ENCODE assay signal across 34 cellular contexts in genomic region chr6:15272562-15272961, GRCh38.
"Had no signal": no experiment of that assay in that cellular context is flagged by ENCODE, and none has a peak within 500 bp of the region (broad histone marks: within the 10 kb centered on the region; RNA-seq: fewer than 3 reads in every experiment).

No MANE protein-coding gene starts in this region.

- ATAC-seq: activated CD4-positive, CD25-positive, alpha-beta regulatory T cell treated with anti-CD3 and anti-CD28 coated beads, Interleukin-2, amount 50 U/mL, for 24 hours; activated CD8-positive, alpha-beta memory T cell treated with anti-CD3 and anti-CD28 coated beads, Interleukin-2, amount 10 ng/mL, durations not matched to agents 7 days and 5 days; activated CD8-positive, alpha-beta T cell treated with anti-CD3 and anti-CD28 coated beads for 36 hours; activated naive CD8-positive, alpha-beta T cell treated with anti-CD3 and anti-CD28 coated beads, Interleukin-2, amount 50 U/mL, for 24 hours; body of pancreas; gastroesophageal sphincter; T-cell had no signal

- H3K4me3 ChIP-seq: adrenal gland, body of pancreas, esophagus squamous epithelium, gastroesophageal sphincter had no signal

- H3K27ac ChIP-seq: adrenal gland, body of pancreas, epithelial cell of prostate, esophagus squamous epithelium, gastroesophageal sphincter, WERI-Rb-1 had no signal

- DNase-seq: activated B cell treated with CpG ODN at 0.5 μM for 24 hours; activated CD4-positive, alpha-beta T cell treated with anti-CD3 and anti-CD28 coated beads for 48 hours; activated CD4-positive, alpha-beta T cell treated with anti-CD3 and anti-CD28 coated beads, Interleukin-2, amount 50 U/mL, for 1 hour; activated CD4-positive, alpha-beta T cell treated with anti-CD3 and anti-CD28 coated beads, Interleukin-2, amount 50 U/mL, for 48 hours; activated CD8-positive, alpha-beta memory T cell treated with anti-CD3 and anti-CD28 coated beads, Interleukin-2, amount 10 ng/mL, durations not matched to agents 7 days and 5 days; activated CD8-positive, alpha-beta memory T cell treated with anti-CD3 and anti-CD28 coated beads, Interleukin-2, amount 50 U/mL, for 4 hours; activated CD8-positive, alpha-beta T cell treated with anti-CD3 and anti-CD28 coated beads for 36 hours; activated effector memory CD4-positive, alpha-beta T cell treated with anti-CD3 and anti-CD28 coated beads, Interleukin-2, amount 50 U/mL, for 16 hours; activated naive CD4-positive, alpha-beta T cell treated with anti-CD3 and anti-CD28 coated beads for 36 hours; activated naive CD8-positive, alpha-beta T cell treated with anti-CD3 and anti-CD28 coated beads for 36 hours; activated naive CD8-positive, alpha-beta T cell treated with anti-CD3 and anti-CD28 coated beads, Interleukin-2, amount 50 U/mL, for 24 hours; activated T-cell treated with anti-CD3 and anti-CD28 coated beads, Interleukin-2, amount 50 U/mL, for 1 hour; activated T-cell treated with anti-CD3 and anti-CD28 coated beads, Interleukin-2, amount 50 U/mL, for 48 hours; adrenal gland; amygdala; aorta; body of pancreas; caudate nucleus; cortex of kidney; dermis blood vessel endothelial cell; effector CD4-positive, alpha-beta T cell; esophagus squamous epithelium; foreskin melanocyte; T-cell; T1000; WERI-Rb-1 had no signal

- H3K27me3 Mint-ChIP-seq: activated B cell treated with CpG ODN at 0.5 μM for 24 hours; activated CD8-positive, alpha-beta memory T cell treated with anti-CD3 and anti-CD28 coated beads, Interleukin-2, amount 10 ng/mL, durations not matched to agents 7 days and 5 days; activated CD8-positive, alpha-beta T cell treated with anti-CD3 and anti-CD28 coated beads for 36 hours; activated naive CD4-positive, alpha-beta T cell treated with anti-CD3 and anti-CD28 coated beads, Interleukin-2, amount 50 U/mL, for 24 hours; activated naive CD8-positive, alpha-beta T cell treated with anti-CD3 and anti-CD28 coated beads for 36 hours; activated naive CD8-positive, alpha-beta T cell treated with anti-CD3 and anti-CD28 coated beads, Interleukin-2, amount 50 U/mL, for 24 hours; T-cell had no signal

- H3K27ac Mint-ChIP-seq: activated B cell treated with CpG ODN at 0.5 μM for 24 hours; activated CD8-positive, alpha-beta memory T cell treated with anti-CD3 and anti-CD28 coated beads, Interleukin-2, amount 10 ng/mL, durations not matched to agents 7 days and 5 days; activated CD8-positive, alpha-beta T cell treated with anti-CD3 and anti-CD28 coated beads for 36 hours; activated naive CD4-positive, alpha-beta T cell treated with anti-CD3 and anti-CD28 coated beads for 36 hours; activated naive CD4-positive, alpha-beta T cell treated with anti-CD3 and anti-CD28 coated beads, Interleukin-2, amount 50 U/mL, for 24 hours; activated naive CD8-positive, alpha-beta T cell treated with anti-CD3 and anti-CD28 coated beads for 36 hours; activated naive CD8-positive, alpha-beta T cell treated with anti-CD3 and anti-CD28 coated beads, Interleukin-2, amount 50 U/mL, for 24 hours; activated T-helper 1 cell treated with anti-CD3 and anti-CD28 coated beads, Interleukin-12 subunit alpha, Interleukin-12 subunit beta, Interleukin-2, Interleukin-4 antibody, amounts not matched to agents 30 ng/mL and 10 ng/mL and 1 ng/mL, durations not matched to agents 14 hours and 24 hours and 36 hours; activated T-helper 2 cell treated with anti-CD3 and anti-CD28 coated beads, Interferon-gamma antibody, Interleukin-2, Interleukin-4, amounts not matched to agents 10 μg/mL and 5 μg/mL and 100 μg/mL, durations not matched to agents 14 hours and 24 hours and 36 hours; T-helper 1 cell treated with Interleukin-12 subunit alpha and Interleukin-12 subunit beta and Interleukin-4 antibody, amounts not matched to agents 30 μg/mL and 1 μg/mL, for 36 hours; T-helper 2 cell treated with Interferon-gamma antibody and Interleukin-4, amounts not matched to agents 5 μg/mL and 100 μg/mL, for 36 hours had no signal

- H3K36me3 Mint-ChIP-seq: activated naive CD4-positive, alpha-beta T cell treated with anti-CD3 and anti-CD28 coated beads, Interleukin-2, amount 50 U/mL, for 24 hours had no signal

- H3K36me3 ChIP-seq: adrenal gland, esophagus squamous epithelium, gastroesophageal sphincter, WERI-Rb-1 had no signal

- H3K9me3 Mint-ChIP-seq: activated B cell treated with CpG ODN at 0.5 μM for 24 hours; activated CD8-positive, alpha-beta T cell treated with anti-CD3 and anti-CD28 coated beads for 36 hours; activated naive CD4-positive, alpha-beta T cell treated with anti-CD3 and anti-CD28 coated beads for 36 hours; activated naive CD4-positive, alpha-beta T cell treated with anti-CD3 and anti-CD28 coated beads, Interleukin-2, amount 50 U/mL, for 24 hours; activated naive CD8-positive, alpha-beta T cell treated with anti-CD3 and anti-CD28 coated beads, Interleukin-2, amount 50 U/mL, for 24 hours; activated T-helper 1 cell treated with anti-CD3 and anti-CD28 coated beads, Interleukin-12 subunit alpha, Interleukin-12 subunit beta, Interleukin-2, Interleukin-4 antibody, amounts not matched to agents 30 ng/mL and 10 ng/mL and 1 ng/mL, durations not matched to agents 14 hours and 24 hours and 36 hours; activated T-helper 2 cell treated with anti-CD3 and anti-CD28 coated beads, Interferon-gamma antibody, Interleukin-2, Interleukin-4, amounts not matched to agents 10 μg/mL and 5 μg/mL and 100 μg/mL, durations not matched to agents 14 hours and 24 hours and 36 hours; T-cell; T-helper 1 cell treated with Interleukin-12 subunit alpha and Interleukin-12 subunit beta and Interleukin-4 antibody, amounts not matched to agents 30 μg/mL and 1 μg/mL, for 36 hours; T-helper 2 cell treated with Interferon-gamma antibody and Interleukin-4, amounts not matched to agents 5 μg/mL and 100 μg/mL, for 36 hours had no signal

- H3K27me3 ChIP-seq: adrenal gland, body of pancreas, esophagus squamous epithelium, gastroesophageal sphincter had no signal

- H3K9me3 ChIP-seq: adrenal gland, body of pancreas, esophagus squamous epithelium, gastroesophageal sphincter had no signal

- H3K4me3 Mint-ChIP-seq: activated B cell treated with CpG ODN at 0.5 μM for 24 hours; activated CD8-positive, alpha-beta memory T cell treated with anti-CD3 and anti-CD28 coated beads, Interleukin-2, amount 10 ng/mL, durations not matched to agents 7 days and 5 days; activated CD8-positive, alpha-beta T cell treated with anti-CD3 and anti-CD28 coated beads for 36 hours; activated naive CD4-positive, alpha-beta T cell treated with anti-CD3 and anti-CD28 coated beads for 36 hours; activated naive CD4-positive, alpha-beta T cell treated with anti-CD3 and anti-CD28 coated beads, Interleukin-2, amount 50 U/mL, for 24 hours; activated naive CD8-positive, alpha-beta T cell treated with anti-CD3 and anti-CD28 coated beads for 36 hours; activated naive CD8-positive, alpha-beta T cell treated with anti-CD3 and anti-CD28 coated beads, Interleukin-2, amount 50 U/mL, for 24 hours; activated T-helper 1 cell treated with anti-CD3 and anti-CD28 coated beads, Interleukin-12 subunit alpha, Interleukin-12 subunit beta, Interleukin-2, Interleukin-4 antibody, amounts not matched to agents 30 ng/mL and 10 ng/mL and 1 ng/mL, durations not matched to agents 14 hours and 24 hours and 36 hours; T-cell; T-helper 1 cell treated with Interleukin-12 subunit alpha and Interleukin-12 subunit beta and Interleukin-4 antibody, amounts not matched to agents 30 μg/mL and 1 μg/mL, for 36 hours; T-helper 2 cell treated with Interferon-gamma antibody and Interleukin-4, amounts not matched to agents 5 μg/mL and 100 μg/mL, for 36 hours had no signal
